10 cellular contexts compared by ENCODE assay signal in the genomic region with DNA sequence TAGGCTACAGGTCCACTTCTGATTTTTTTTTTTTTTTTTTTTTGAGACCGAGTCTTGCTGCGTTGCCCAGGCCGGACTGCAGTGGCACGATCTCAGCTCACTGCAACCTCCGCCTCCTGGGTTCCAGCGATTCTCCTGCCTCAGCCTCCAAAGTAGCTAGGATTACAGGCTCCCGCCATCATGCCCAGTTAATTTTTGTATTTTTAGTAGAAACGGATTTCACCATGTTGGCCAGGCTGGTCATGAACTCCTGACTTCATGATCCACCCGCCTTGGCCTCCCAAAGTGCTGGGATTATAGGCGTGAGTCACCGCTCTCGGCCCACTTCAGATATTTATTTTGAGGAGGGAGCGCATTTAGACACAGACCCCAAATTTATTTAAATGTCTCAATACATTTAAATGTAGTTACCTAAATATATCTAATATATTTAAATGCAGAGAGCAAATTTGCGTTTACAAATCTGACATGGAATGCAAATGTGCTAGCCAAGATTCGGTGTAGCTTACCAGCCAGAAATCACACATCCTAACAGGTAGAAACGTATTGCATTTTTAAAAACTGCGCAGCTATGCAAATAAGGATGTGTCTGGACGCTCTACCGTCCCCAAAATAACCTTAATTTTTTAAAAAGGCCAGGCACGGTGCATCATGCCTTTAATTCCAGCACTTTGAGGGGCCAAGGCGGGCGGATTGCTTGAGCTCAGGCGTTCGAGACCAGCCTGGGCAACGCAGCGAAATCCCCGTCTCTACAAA. TPM values are rescaled to one million over a fixed set of nuclear protein-coding genes. Genes with fewer than 3 reads are reported as not detected.
DNase-seq lines count a peak whose midpoint lies in the region; ATAC-seq and TF ChIP-seq lines count a peak whose summit lies in the region.
"Not testable (repeated sequence)": the region's sequence is repeated elsewhere in the genome, so short reads cannot be mapped to it uniquely, and the experiment has no call there.
"Had no signal": no experiment of that assay in that cellular context is flagged by ENCODE, and none has a peak within 500 bp of the region (broad histone marks: within the 10 kb centered on the region; RNA-seq: fewer than 3 reads in every experiment).

No MANE protein-coding gene starts in this region.

- peak overlapping the region; percentile 83 to 97 (median 92) for H3K4me2 ChIP-seq in BLaER1 treated with 17β-estradiol and CSF1 and Interleukin-3, amounts not matched to agents 10 nM and 100 nM

- peak overlapping the region; percentile 66 to 94 (median 88); a peak in 21 of 22 replicates for H3K27ac ChIP-seq in BLaER1 treated with 17β-estradiol and CSF1 and Interleukin-3, amounts not matched to agents 10 nM and 100 nM
- peak overlapping the region; percentile 92 for H3K27ac ChIP-seq in RWPE1

- H3K9me3 Mint-ChIP-seq in activated naive CD4-positive, alpha-beta T cell treated with anti-CD3 and anti-CD28 coated beads, Interleukin-2, amount 10 ng/mL, durations not matched to agents 7 days and 5 days; effector memory CD8-positive, alpha-beta T cell; nephron progenitor cell; stimulated activated naive CD8-positive, alpha-beta T cell treated with anti-CD3 and anti-CD28 coated beads, Interleukin-15, amount 100 ng/mL, for 72 hours: not testable (repeated sequence)

- peak overlapping the region; percentile 64 for H3K27ac Mint-ChIP-seq in activated naive CD4-positive, alpha-beta T cell treated with anti-CD3 and anti-CD28 coated beads, Interleukin-2, amount 10 ng/mL, durations not matched to agents 7 days and 5 days
- peak overlapping the region in 1 of 2 donors; percentile 18 for H3K27ac Mint-ChIP-seq in effector memory CD8-positive, alpha-beta T cell
- not testable (repeated sequence) for H3K27ac Mint-ChIP-seq in nephron progenitor cell
- peak overlapping the region in 1 of 2 donors; percentile 68 for H3K27ac Mint-ChIP-seq in stimulated activated naive CD8-positive, alpha-beta T cell treated with anti-CD3 and anti-CD28 coated beads, Interleukin-15, amount 100 ng/mL, for 72 hours

- peak overlapping the region; percentile 85 to 95 (median 90) for H3K9ac ChIP-seq in BLaER1 treated with 17β-estradiol and CSF1 and Interleukin-3, amounts not matched to agents 10 nM and 100 nM

- POLR2A ChIA-PET in RWPE1 (lab: Yijun Ruan, JAX; ENCODE audit: low non-redundant PET) = not testable (repeated sequence)

- not testable (repeated sequence) for ATAC-seq in effector memory CD8-positive, alpha-beta T cell (replicated peaks); stimulated activated naive CD8-positive, alpha-beta T cell treated with anti-CD3 and anti-CD28 coated beads, Interleukin-15, amount 100 ng/mL, for 72 hours

- H3K27me3 Mint-ChIP-seq in activated naive CD4-positive, alpha-beta T cell treated with anti-CD3 and anti-CD28 coated beads, Interleukin-2, amount 10 ng/mL, durations not matched to agents 7 days and 5 days; effector memory CD8-positive, alpha-beta T cell; nephron progenitor cell (ENCODE audit: low read depth, poor library complexity); stimulated activated naive CD8-positive, alpha-beta T cell treated with anti-CD3 and anti-CD28 coated beads, Interleukin-15, amount 100 ng/mL, for 72 hours: not testable (repeated sequence)

- not testable (repeated sequence) for H3K9me3 ChIP-seq in BLaER1 treated with 17β-estradiol and CSF1 and Interleukin-3, amounts not matched to agents 10 nM and 100 nM (replicated peaks in 1 of 11)

- peaks cover 15% of the 10 kb centered on the region for H3K36me3 Mint-ChIP-seq in activated naive CD4-positive, alpha-beta T cell treated with anti-CD3 and anti-CD28 coated beads, Interleukin-2, amount 10 ng/mL, durations not matched to agents 7 days and 5 days
- H3K36me3 Mint-ChIP-seq in effector memory CD8-positive, alpha-beta T cell (ENCODE audit: insufficient read depth) = peaks cover 17% of the 10 kb centered on the region
- not testable (repeated sequence) for H3K36me3 Mint-ChIP-seq in nephron progenitor cell (ENCODE audit: low read depth)

- peaks cover 12 to 54% (median 39%) of the 10 kb centered on the region in 11 experiments; a peak in 21 of 22 replicates for H3K36me3 ChIP-seq in BLaER1 treated with 17β-estradiol and CSF1 and Interleukin-3, amounts not matched to agents 10 nM and 100 nM

- H3K4me3 ChIP-seq in BLaER1 treated with 17β-estradiol and CSF1 and Interleukin-3, amounts not matched to agents 10 nM and 100 nM = peak overlapping the region; percentile 73 to 94 (median 82)
- peak overlapping the region; percentile 86 for H3K4me3 ChIP-seq in iPS-11a (ENCODE audit: low read depth, low read length)

- not testable (repeated sequence) for TF ChIP-seq CTCF in RWPE1 (conservative IDR thresholded peaks at IDR 0.05; ENCODE audit: low read depth); nephron progenitor cell (IDR thresholded peaks at IDR 0.05)

- H3K4me1 ChIP-seq in BLaER1 treated with 17β-estradiol and CSF1 and Interleukin-3, amounts not matched to agents 10 nM and 100 nM = peaks cover 26 to 44% (median 38%) of the 10 kb centered on the region in 10 experiments

- not testable (repeated sequence) for H3K27me3 ChIP-seq in BLaER1 treated with 17β-estradiol and CSF1 and Interleukin-3, amounts not matched to agents 10 nM and 100 nM

- H4K20me1 ChIP-seq in BLaER1 treated with 17β-estradiol and CSF1 and Interleukin-3, amounts not matched to agents 10 nM and 100 nM = peaks cover 0 to 26% (median 7%) of the 10 kb centered on the region in 11 experiments; a peak in 7 of 22 replicates

- peaks cover 47% of the 10 kb centered on the region for H3K4me1 Mint-ChIP-seq in activated naive CD4-positive, alpha-beta T cell treated with anti-CD3 and anti-CD28 coated beads, Interleukin-2, amount 10 ng/mL, durations not matched to agents 7 days and 5 days
- peaks cover 14 to 24% of the 10 kb centered on the region in 2 donors for H3K4me1 Mint-ChIP-seq in effector memory CD8-positive, alpha-beta T cell (ENCODE audit: low read depth in 2 of 2)
- peaks cover 23% of the 10 kb centered on the region for H3K4me1 Mint-ChIP-seq in nephron progenitor cell
- peaks cover 50% of the 10 kb centered on the region for H3K4me1 Mint-ChIP-seq in stimulated activated naive CD8-positive, alpha-beta T cell treated with anti-CD3 and anti-CD28 coated beads, Interleukin-15, amount 100 ng/mL, for 72 hours

- CTCF ChIA-PET in RWPE1 (lab: Yijun Ruan, JAX) = interaction anchor here (1.7 kb wide), 1 partner anchor 11 kb away, joined by 6 read pairs; no protein-coding TSS in a partner anchor
- CTCF ChIA-PET in activated naive CD4-positive, alpha-beta T cell treated with anti-CD3 and anti-CD28 coated beads, Interleukin-2, amount 10 ng/mL, durations not matched to agents 7 days and 5 days (lab: Charles Lee) = interaction anchor here (0.6 to 1.1 kb wide), 3 partner anchors 11 to 104 kb away, joined by 3 read pairs; no protein-coding TSS in a partner anchor

- DNase-seq in HT-29 (ENCODE audit: low spot score) = peak; percentile 17
- not testable (repeated sequence) for DNase-seq in RWPE1 (ENCODE audit: low spot score); activated naive CD4-positive, alpha-beta T cell treated with anti-CD3 and anti-CD28 coated beads, Interleukin-2, amount 10 ng/mL, durations not matched to agents 7 days and 5 days; effector memory CD8-positive, alpha-beta T cell; nephron progenitor cell; stimulated activated naive CD8-positive, alpha-beta T cell treated with anti-CD3 and anti-CD28 coated beads, Interleukin-15, amount 100 ng/mL, for 72 hours

- H3K4me3 Mint-ChIP-seq in activated naive CD4-positive, alpha-beta T cell treated with anti-CD3 and anti-CD28 coated beads, Interleukin-2, amount 10 ng/mL, durations not matched to agents 7 days and 5 days = peak overlapping the region; percentile 93
- H3K4me3 Mint-ChIP-seq in effector memory CD8-positive, alpha-beta T cell = peak overlapping the region; percentile 83 to 88
- H3K4me3 Mint-ChIP-seq in nephron progenitor cell = peak overlapping the region; percentile 83
- peak overlapping the region; percentile 83 to 89 for H3K4me3 Mint-ChIP-seq in stimulated activated naive CD8-positive, alpha-beta T cell treated with anti-CD3 and anti-CD28 coated beads, Interleukin-15, amount 100 ng/mL, for 72 hours

RNA-seq across cellular contexts. Expression of gene PMS2, which starts 0.8 kb away (rescaled TPM):
- total RNA-seq in HT-29 (2014; rRNA removed; shearing (Covaris generic)) = 9.8 and 13.1 TPM in 2 replicates

RNA-seq across cellular contexts. Expression of gene AIMP2, which starts 1.1 kb away (rescaled TPM):
- 98.3 and 116 TPM in 2 replicates for total RNA-seq in HT-29 (2014; rRNA removed; shearing (Covaris generic))

RNA-seq across cellular contexts. Expression of gene ANKRD61, which starts 23.2 kb away (rescaled TPM):
- not detected in 2 replicates for total RNA-seq in HT-29 (2014; rRNA removed; shearing (Covaris generic))
- total RNA-seq: mucosa of descending colon had no signal

RNA-seq across cellular contexts. Expression of gene RSPH10B, which starts 37.5 kb away (rescaled TPM):
- 4.4 TPM in 1 of 2 replicates, not detected in the other for total RNA-seq in HT-29 (2014; rRNA removed; shearing (Covaris generic))
- total RNA-seq: M059J, mucosa of descending colon had no signal

RNA-seq across cellular contexts. Expression of gene EIF2AK1, which starts 51.0 kb away (rescaled TPM):
- 324 and 358 TPM in 2 replicates for total RNA-seq in HT-29 (2014; rRNA removed; shearing (Covaris generic))
